ENCODE assay signal across 9 cellular contexts in the genomic region with DNA sequence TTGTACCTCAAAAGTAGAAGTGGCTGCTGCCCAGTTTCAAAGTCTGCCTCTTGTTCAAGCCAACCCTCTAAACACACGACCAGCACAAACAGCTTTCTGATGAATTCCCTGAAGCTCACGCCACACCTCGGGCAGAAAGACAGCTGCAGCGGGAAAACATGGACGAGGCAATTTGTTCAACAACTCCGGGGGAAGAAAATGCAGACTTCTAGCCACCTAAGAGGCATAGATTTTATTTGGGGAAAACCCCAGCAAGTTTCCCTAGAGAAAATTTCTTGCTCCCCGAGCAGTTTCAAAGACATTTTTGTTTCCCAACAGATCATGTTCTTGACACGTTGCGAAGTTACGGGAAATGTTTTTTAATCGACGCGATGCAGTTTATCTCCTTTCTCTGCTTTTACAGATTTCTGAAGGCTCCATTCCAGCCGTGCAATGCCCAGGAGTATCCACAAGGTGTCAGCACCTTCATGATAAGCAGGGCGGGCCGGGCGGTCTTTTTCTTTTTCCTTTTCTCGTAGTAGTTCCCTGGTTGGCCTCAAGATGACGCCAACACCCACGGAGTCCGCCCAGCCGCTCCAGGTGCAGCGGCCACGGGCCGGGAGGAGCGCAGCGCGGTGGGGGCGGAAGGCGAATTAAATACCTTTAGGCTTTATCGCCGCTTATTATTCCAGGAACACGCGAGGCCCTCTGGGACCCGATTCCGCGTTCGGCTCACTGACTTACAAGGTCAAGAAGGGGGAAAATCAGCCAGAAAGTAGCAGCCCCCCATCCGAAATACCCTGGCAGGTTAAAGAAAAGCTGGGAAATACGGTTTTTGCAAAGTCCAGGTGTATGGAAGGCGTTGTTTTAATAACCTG. TPM values are rescaled to one million over a fixed set of nuclear protein-coding genes. Genes with fewer than 3 reads are reported as not detected.
DNase-seq lines count a peak whose midpoint lies in the region; ATAC-seq and TF ChIP-seq lines count a peak whose summit lies in the region.
"Had no signal": no experiment of that assay in that cellular context is flagged by ENCODE, and none has a peak within 500 bp of the region (broad histone marks: within the 10 kb centered on the region; RNA-seq: fewer than 3 reads in every experiment).

No MANE protein-coding gene starts in this region.

- CTCF ChIA-PET in T-cell (lab: Charles Lee) = interaction anchor here (0.9 to 1.8 kb wide), 5 partner anchors 10 to 1073 kb away, joined by 3 to 6 read pairs (median 4); no protein-coding TSS in a partner anchor

- no peaks in the 10 kb centered on the region for H3K36me3 ChIP-seq in adrenal gland (replicated peaks in 1 of 2)

- H3K4me1 ChIP-seq in adrenal gland (replicated peaks in 1 of 2) = peaks cover 0 to 6% of the 10 kb centered on the region in 2 donors

- H3K36me3 Mint-ChIP-seq in T-cell = no peaks in the 10 kb centered on the region

- peak overlapping the region in 1 of 4 donors; percentile 38 for H3K4me3 ChIP-seq in adrenal gland

- TF ChIP-seq CTCF in adrenal gland (IDR thresholded peaks at IDR 0.05) = peak; percentile 100

- intact Hi-C loops in adrenal gland (cut with DNase I) (loop anchor here (2.0 to 10.0 kb wide), 2 partner anchors 711 to 715 kb away; no protein-coding TSS in a partner anchor), left ventricle myocardium superior (cut with micrococcal nuclease) (loop anchor here (5.0 kb wide), 1 partner anchor 714 kb away; no protein-coding TSS in a partner anchor)

- H3K4me3 Mint-ChIP-seq in T-cell = peak overlapping the region; percentile 39 to 68 (median 56)

- peaks cover 50% of the 10 kb centered on the region for H3K27me3 ChIP-seq in adrenal gland

- no peak overlapping the region for H3K27ac Mint-ChIP-seq in T-cell

- 0 to 1% (median 1%) methylated on average over 37 to 41 of the region's 41 CpGs for WGBS in adrenal gland, 4 donors

- H3K27ac ChIP-seq in adrenal gland = peak overlapping the region in 2 of 5 donors; percentile 37 to 52

- ATAC-seq in T-cell (replicated peaks in 1 of 4) = peak; percentile 89 to 99 (median 92)
- ATAC-seq in left ventricle myocardium superior = peak; percentile 71
- ATAC-seq in HG02870 (IDR thresholded peaks at IDR 0.05; ENCODE audit: unreplicated experiment) = no peak

- TF ChIP-seq POLR2A in adrenal gland (IDR thresholded peaks at IDR 0.05) = no peak

- peaks cover 43 to 64% of the 10 kb centered on the region in 2 donors for H3K27me3 Mint-ChIP-seq in T-cell

- H3K4me1 Mint-ChIP-seq in T-cell = peaks cover 19 to 28% (median 20%) of the 10 kb centered on the region in 3 donors

- no peaks in the 10 kb centered on the region for H3K9me3 ChIP-seq in adrenal gland (replicated peaks in 1 of 3)

- POLR2A ChIA-PET in T-cell (lab: Charles Lee) = no interaction called here

- DNase-seq in DMS 273 treated with DMSO at 0.1 percent for 48 hours (lab: John Stamatoyannopoulos, UW) (peak; percentile 61), HCEC 1CT (peak; percentile 73), NCI-H146 (lab: John Stamatoyannopoulos, UW) (peak; percentile 79), T-cell (peak; percentile 71 to 88 (median 81)), adrenal gland (peak; percentile 86 to 98 (median 95)), left ventricle myocardium superior (peak; percentile 90), renal cortical epithelial cell (ENCODE audit: low read depth) (peak; percentile 65)

- no peaks in the 10 kb centered on the region for H3K9me3 Mint-ChIP-seq in T-cell

RNA-seq across cellular contexts. Expression of a gene that starts 2.9 kb away (rescaled TPM):
- not detected for total RNA-seq in T-cell
- 1 to 10 TPM; 1.1 to 4.8 (median 3.0) TPM for total RNA-seq in adrenal gland
- polyA plus RNA-seq in adrenal gland = 1 to 10 TPM; 1.1 to 1.9 (median 1.2) TPM
- total RNA-seq in left ventricle myocardium superior = 1.9 TPM
- 0.17 and 0.35 TPM in 2 replicates for total RNA-seq in renal cortical epithelial cell
- total RNA-seq: mononuclear cell had no signal

RNA-seq across cellular contexts. Expression of a gene that starts 8.7 kb away (rescaled TPM):
- 10 to 100 TPM; 18.0 to 39.6 (median 34.9) TPM for total RNA-seq in T-cell
- total RNA-seq in adrenal gland = 10 to 100 TPM in 7 of 8 donors, 1 to 10 TPM in 1; 7.6 to 22.2 (median 18.5) TPM
- polyA plus RNA-seq in adrenal gland = 10 to 100 TPM; 12.5 to 20.8 (median 18.2) TPM
- 12.6 TPM for total RNA-seq in left ventricle myocardium superior
- total RNA-seq in renal cortical epithelial cell = 7.5 and 18.5 TPM in 2 replicates

RNA-seq across cellular contexts. Expression of a gene that starts 14.6 kb away (rescaled TPM):
- total RNA-seq in T-cell = not detected
- 1 to 10 TPM in 3 of 8 donors, under 1 TPM in 5; 0.18 to 2.1 (median 0.77) TPM for total RNA-seq in adrenal gland
- polyA plus RNA-seq in adrenal gland = under 1 TPM; 0.31 to 0.88 (median 0.61) TPM
- total RNA-seq in left ventricle myocardium superior = 0.32 TPM
- total RNA-seq in renal cortical epithelial cell = 0.25 and 2.1 TPM in 2 replicates
- total RNA-seq: mononuclear cell had no signal

RNA-seq across cellular contexts. Expression of a gene that starts 53.4 kb away (rescaled TPM):
- total RNA-seq in T-cell (under 1 TPM in 1 of 5 donors, not detected in 4; 0.15 TPM), adrenal gland (under 1 TPM in 6 of 8 donors, not detected in 2; 0.07 to 0.57 (median 0.26) TPM), left ventricle myocardium superior (0.25 TPM), renal cortical epithelial cell (not detected in 2 replicates)
- polyA plus RNA-seq in adrenal gland = under 1 TPM; 0.07 to 0.64 (median 0.51) TPM
